ENCODE assay signal across 8 cellular contexts in genomic region chr2:118061135-118061955, GRCh38. TPM values are rescaled to one million over a fixed set of nuclear protein-coding genes. Genes with fewer than 3 reads are reported as not detected.
A peak's percentile ranks its signal among the peaks of the same experiment; 100 is the strongest.
DNase-seq lines count a peak whose midpoint lies in the region; ATAC-seq and TF ChIP-seq lines count a peak whose summit lies in the region.

No MANE protein-coding gene starts in this region.

- POLR2A ChIA-PET in activated CD4-positive, alpha-beta T cell treated with anti-CD3 and anti-CD28 coated beads for 36 hours (lab: Charles Lee), result no interaction called here

- H3K27me3 ChIP-seq in spleen (replicated peaks in 1 of 7), result peaks cover 0 to 4% (median 0%) of the 10 kb centered on the region in 7 donors

- 69 to 84% (median 76%) methylated on average over 4 of the region's 4 CpGs for WGBS in spleen, 5 donors

- H3K36me3 ChIP-seq in spleen, result no peaks in the 10 kb centered on the region

- H3K9me3 Mint-ChIP-seq in activated CD4-positive, alpha-beta T cell treated with anti-CD3 and anti-CD28 coated beads for 36 hours (ENCODE audit: low read depth), result no peaks in the 10 kb centered on the region

- no peaks in the 10 kb centered on the region for H3K9me3 ChIP-seq in spleen

- intact Hi-C loops in spleen (cut with DNase I; ENCODE audit: low total_unique reads), result no loop called here
- intact Hi-C loops in activated CD4-positive, alpha-beta T cell treated with anti-CD3 and anti-CD28 coated beads for 36 hours (cut with DNase I, micrococcal nuclease), result loop anchor here in 1 of 2 experiments (1.0 kb wide), 1 partner anchor 29 kb away; no protein-coding TSS in a partner anchor

- ATAC-seq in GM18909 (IDR thresholded peaks at IDR 0.05; ENCODE audit: poor library complexity, unreplicated experiment), result peak; percentile 86
- ATAC-seq in HG03060 (IDR thresholded peaks at IDR 0.05; ENCODE audit: low read depth, unreplicated experiment), result peak; percentile 64
- no peak for ATAC-seq in activated CD4-positive, alpha-beta T cell treated with anti-CD3 and anti-CD28 coated beads for 36 hours

- peak; percentile 81 to 83 for DNase-seq in AML-193 (lab: John Stamatoyannopoulos, UW)
- DNase-seq in OCI-M1 (lab: John Stamatoyannopoulos, UW), result peak; percentile 41
- peak; percentile 43 for DNase-seq in fibroblast of the conjunctiva (ENCODE audit: low read depth)
- no peak for DNase-seq in spleen
- no peak for DNase-seq in activated CD4-positive, alpha-beta T cell treated with anti-CD3 and anti-CD28 coated beads for 36 hours
- no peak for DNase-seq in HuH-7 (ENCODE audit: low spot score)

- H3K4me3 Mint-ChIP-seq in activated CD4-positive, alpha-beta T cell treated with anti-CD3 and anti-CD28 coated beads for 36 hours, result no peak overlapping the region

- peaks cover 22% of the 10 kb centered on the region for H3K27me3 Mint-ChIP-seq in activated CD4-positive, alpha-beta T cell treated with anti-CD3 and anti-CD28 coated beads for 36 hours

- no peaks in the 10 kb centered on the region for H3K36me3 Mint-ChIP-seq in activated CD4-positive, alpha-beta T cell treated with anti-CD3 and anti-CD28 coated beads for 36 hours (ENCODE audit: low read depth)

- no peak for TF ChIP-seq POLR2A in spleen (IDR thresholded peaks at IDR 0.05)

- no peak overlapping the region for H3K4me3 ChIP-seq in spleen

- TF ChIP-seq CTCF in spleen (IDR thresholded peaks at IDR 0.05 in 8 of 11, conservative IDR thresholded peaks at IDR 0.05 in 3 of 11), result peak in 10 of 11 experiments; percentile 12 to 58 (median 37)

- H3K4me1 ChIP-seq in spleen, result peaks cover 0 to 38% (median 15%) of the 10 kb centered on the region in 6 donors

- H3K4me1 Mint-ChIP-seq in activated CD4-positive, alpha-beta T cell treated with anti-CD3 and anti-CD28 coated beads for 36 hours, result peaks cover 10% of the 10 kb centered on the region

- CTCF ChIA-PET in activated CD4-positive, alpha-beta T cell treated with anti-CD3 and anti-CD28 coated beads for 36 hours (lab: Charles Lee), result interaction anchor here (0.5 to 3.2 kb wide), 6 partner anchors 10 to 141 kb away, joined by 3 to 14 read pairs (median 5); no protein-coding TSS in a partner anchor

- H3K27ac Mint-ChIP-seq in activated CD4-positive, alpha-beta T cell treated with anti-CD3 and anti-CD28 coated beads for 36 hours, result no peak overlapping the region

- peak overlapping the region in 1 of 8 donors; percentile 70 for H3K27ac ChIP-seq in spleen

RNA-seq across cellular contexts. Expression of gene INSIG2, which starts 26.9 kb away (rescaled TPM):
- total RNA-seq in spleen, result 10 to 100 TPM; 23.9 to 42.7 (median 33.7) TPM
- 10 to 100 TPM; 11.5 to 15.4 (median 12.3) TPM for polyA plus RNA-seq in spleen
- total RNA-seq in activated CD4-positive, alpha-beta T cell treated with anti-CD3 and anti-CD28 coated beads for 36 hours, result 10 to 100 TPM; 23.5 to 56.4 TPM

RNA-seq across cellular contexts. Expression of gene CCDC93, which starts 47.5 kb away (rescaled TPM):
- 10 to 100 TPM; 26.1 to 80.3 (median 50.8) TPM for total RNA-seq in spleen
- 1 to 10 TPM; 4.3 to 7.4 (median 5.1) TPM for polyA plus RNA-seq in spleen
- total RNA-seq in activated CD4-positive, alpha-beta T cell treated with anti-CD3 and anti-CD28 coated beads for 36 hours, result 10 to 100 TPM; 26.2 to 39.5 TPM

Comparison
In these comparisons a context has a peak if more than half of its experiments do, and no peak if none do; other contexts are left out.
1. DNase-seq: peak in AML-193 (2 of 2), OCI-M1 (single experiment) and fibroblast of the conjunctiva (single experiment); none in spleen (single experiment), activated CD4-positive, alpha-beta T cell treated with anti-CD3 and anti-CD28 coated beads for 36 hours (single experiment) and HuH-7 (single experiment).